8 cellular contexts compared by ENCODE assay signal in the genomic region with DNA sequence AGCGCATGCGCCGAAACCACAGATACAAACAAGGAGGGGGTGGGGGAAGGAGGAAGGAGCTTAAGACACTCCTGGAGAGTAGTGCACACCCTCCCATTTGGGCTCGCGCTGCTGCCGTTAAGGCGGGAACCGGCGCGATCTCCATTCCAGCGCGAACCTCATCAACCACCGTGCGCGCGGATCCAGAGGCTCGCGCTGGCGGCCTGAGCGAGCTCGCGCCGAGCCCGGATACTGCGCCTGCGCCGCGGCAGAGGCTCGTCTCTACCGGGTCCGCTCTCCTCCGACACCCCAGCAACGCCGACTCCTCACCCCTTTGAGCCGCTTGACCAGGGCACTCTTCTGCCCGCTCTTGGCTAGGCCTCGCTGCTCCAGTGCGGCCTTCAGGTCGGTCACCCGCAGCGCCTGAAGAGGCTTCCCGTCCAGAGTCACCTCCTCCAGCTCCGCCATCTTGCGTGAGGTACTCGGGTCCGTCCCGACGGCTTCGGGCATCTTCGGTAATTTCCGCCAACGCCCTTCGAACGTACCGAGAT. TPM values are rescaled to one million over a fixed set of nuclear protein-coding genes. Genes with fewer than 3 reads are reported as not detected.
DNase-seq lines count a peak whose midpoint lies in the region; ATAC-seq, FAIRE-seq and TF ChIP-seq lines count a peak whose summit lies in the region.

Gene ACIN1, minus strand, starts transcription at position 471 of the 530 bp plus-strand sequence. Its CDS starts 24 bp downstream, at position 447.

- H3K36me3 Mint-ChIP-seq in osteocyte (ENCODE audit: unreplicated experiment): peaks cover 45% of the 10 kb centered on the region

- TF ChIP-seq CTCF in foreskin fibroblast (IDR thresholded peaks at IDR 0.05; ENCODE audit: low read depth, low read length) (no peak), osteocyte (IDR thresholded peaks at IDR 0.05) (no peak)

- ATAC-seq in GM21360 (IDR thresholded peaks at IDR 0.05; ENCODE audit: unreplicated experiment): peak; percentile 37

- no peaks in the 10 kb centered on the region for H3K27me3 Mint-ChIP-seq in osteocyte (ENCODE audit: unreplicated experiment)

- H3K9me3 Mint-ChIP-seq in osteocyte (ENCODE audit: unreplicated experiment): no peaks in the 10 kb centered on the region

- DNase-seq in CD1c-positive myeloid dendritic cell (ENCODE audit: extremely low spot score) (peak; percentile 82), HS-5 (ENCODE audit: low read depth) (peak; percentile 60), foreskin fibroblast (peak; percentile 81 to 92), osteocyte (ENCODE audit: extremely low spot score, unreplicated experiment) (no peak), urothelium cell line (ENCODE audit: low spot score) (peak; percentile 85), NCI-H1694 (lab: John Stamatoyannopoulos, UW) (no peak)
- peak; percentile 98 for DNase-seq in activated CD8-positive, alpha-beta memory T cell treated with anti-CD3 and anti-CD28 coated beads, Interleukin-2, amount 50 U/mL, for 48 hours

- H3K27ac Mint-ChIP-seq in osteocyte (ENCODE audit: unreplicated experiment): no peak within 1 kb of the TSS

- no peak within 1 kb of the TSS for H3K4me3 Mint-ChIP-seq in osteocyte (ENCODE audit: unreplicated experiment)

- peaks cover 18% of the 10 kb centered on the region for H3K4me1 Mint-ChIP-seq in osteocyte (ENCODE audit: unreplicated experiment)

- H3K4me3 ChIP-seq in foreskin fibroblast (ENCODE audit: low read depth in 1 of 2, low read length in 2 of 2): peak within 1 kb of the TSS; percentile 75 to 96

- no peak for FAIRE-seq in urothelium cell line (lab: Jason Lieb, UNC)

RNA-seq across cellular contexts. Expression of gene ACIN1, which starts in this region (rescaled TPM):
- 219 and 241 TPM in 2 replicates for total RNA-seq in osteocyte

Comparison
In these comparisons a context has a peak if more than half of its experiments do, and no peak if none do; other contexts are left out.
1. DNase-seq: peak in CD1c-positive myeloid dendritic cell (single experiment), HS-5 (single experiment), activated CD8-positive, alpha-beta memory T cell treated with anti-CD3 and anti-CD28 coated beads, Interleukin-2, amount 50 U/mL, for 48 hours (single experiment), foreskin fibroblast (2 of 2) and urothelium cell line (single experiment); none in osteocyte (single experiment) and NCI-H1694 (single experiment).